37 cellular contexts compared by ENCODE assay signal in the genomic region with DNA sequence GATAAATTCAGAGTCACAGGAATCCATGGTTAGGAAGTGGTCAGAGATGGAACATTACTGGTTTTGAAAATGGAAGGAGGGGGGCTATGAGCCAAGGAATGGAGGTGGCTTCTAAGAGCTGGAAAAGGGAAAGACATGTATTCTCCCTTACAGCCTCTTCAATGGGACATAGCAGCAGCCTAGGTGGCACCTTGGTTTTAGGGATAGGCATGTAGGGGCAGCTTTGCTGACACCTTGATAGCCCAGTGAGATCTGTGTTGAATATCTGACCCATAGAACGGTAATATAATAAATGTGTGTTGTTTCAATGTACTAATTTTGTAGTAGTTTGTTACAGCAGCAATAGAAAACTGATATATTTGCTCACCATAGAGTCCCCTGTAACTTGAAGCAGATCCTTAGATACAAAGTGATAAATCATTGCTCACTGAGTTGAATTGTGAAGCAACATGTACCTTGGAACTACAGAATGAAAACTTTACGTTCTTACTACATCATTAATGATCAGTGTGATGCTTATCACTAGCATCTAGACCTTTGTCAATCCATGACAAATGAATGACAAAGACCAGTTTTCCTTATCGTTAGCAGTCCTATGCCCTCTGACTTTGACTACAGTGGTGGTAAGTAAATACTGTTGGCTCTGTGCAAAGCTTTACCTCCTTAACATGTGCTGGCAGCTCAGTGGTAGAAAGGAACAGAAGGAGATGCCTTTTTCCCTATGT.
"Had no signal": no experiment of that assay in that cellular context is flagged by ENCODE, and none has a peak within 500 bp of the region (broad histone marks: within the 10 kb centered on the region; RNA-seq: fewer than 3 reads in every experiment).

No MANE protein-coding gene starts in this region.

- H3K27ac ChIP-seq: adrenal gland, body of pancreas, breast epithelium, WERI-Rb-1 had no signal

- H3K27me3 ChIP-seq: adrenal gland, body of pancreas, breast epithelium, MG63, Peyer's patch had no signal

- H3K4me1 ChIP-seq: adrenal gland, body of pancreas, breast epithelium had no signal

- H3K36me3 ChIP-seq: adrenal gland, breast epithelium, MG63, Peyer's patch, WERI-Rb-1 had no signal

- H3K4me3 ChIP-seq: adrenal gland, body of pancreas, breast epithelium, K562, MG63, Peyer's patch had no signal

- DNase-seq: activated CD4-positive, alpha-beta T cell treated with anti-CD3 and anti-CD28 coated beads, Interleukin-2, amount 10 ng/mL, durations not matched to agents 7 days and 5 days; activated CD4-positive, alpha-beta T cell treated with anti-CD3 and anti-CD28 coated beads, Interleukin-2, amount 50 U/mL, for 48 hours; activated CD4-positive, CD25-positive, alpha-beta regulatory T cell; activated CD8-positive, alpha-beta T cell treated with anti-CD3 and anti-CD28 coated beads, Interleukin-2, amount 10 ng/mL, durations not matched to agents 7 days and 5 days; activated gamma-delta T cell; activated naive CD4-positive, alpha-beta T cell treated with Interleukin-2 at 50 U/mL for 16 hours; activated T-cell treated with anti-CD3 and anti-CD28 coated beads, Interleukin-2, amount 50 U/mL, for 24 hours; adrenal gland; body of pancreas; central memory CD4-positive, alpha-beta T cell; Karpas-422; MG63; NCI-H1048; NCI-H1105 treated with DMSO at 0.1 percent for 48 hours; NCI-H1436; NCI-H1694; NCI-H1930; NCI-H2081 treated with DMSO at 0.1 percent for 48 hours; NCI-H226; NCI-H446 treated with DMSO at 0.1 percent for 48 hours; NCI-H524; NCI-H69; Peyer's patch; RPMI8226; SIG-M5; SW 1271; T-helper 1 cell; T-helper 2 cell; T1000; WERI-Rb-1 had no signal

- ATAC-seq: activated CD8-positive, alpha-beta T cell treated with anti-CD3 and anti-CD28 coated beads, Interleukin-2, amount 10 ng/mL, durations not matched to agents 7 days and 5 days; activated naive CD4-positive, alpha-beta T cell treated with anti-CD3 and anti-CD28 coated beads, Interleukin-2, amount 50 U/mL, for 72 hours; body of pancreas; K562; Right ventricle myocardium inferior; SK-N-SH treated with all-trans-retinoic acid at 6 μM for 48 hours had no signal

- H3K9me3 ChIP-seq: body of pancreas, breast epithelium, MG63, Peyer's patch had no signal

- H3K4me3 Mint-ChIP-seq: activated CD4-positive, alpha-beta T cell treated with anti-CD3 and anti-CD28 coated beads, Interleukin-2, amount 10 ng/mL, durations not matched to agents 7 days and 5 days; activated CD8-positive, alpha-beta T cell treated with anti-CD3 and anti-CD28 coated beads, Interleukin-2, amount 10 ng/mL, durations not matched to agents 7 days and 5 days; activated T-cell treated with anti-CD3 and anti-CD28 coated beads, Interleukin-2, amount 50 U/mL, for 24 hours had no signal

- H3K9me3 Mint-ChIP-seq: activated CD4-positive, alpha-beta T cell treated with anti-CD3 and anti-CD28 coated beads, Interleukin-2, amount 10 ng/mL, durations not matched to agents 7 days and 5 days; activated T-cell treated with anti-CD3 and anti-CD28 coated beads, Interleukin-2, amount 50 U/mL, for 24 hours; activated T-helper 2 cell treated with anti-CD3 and anti-CD28 coated beads, Interferon-gamma antibody, Interleukin-2, Interleukin-4, amounts not matched to agents 10 μg/mL and 5 μg/mL and 100 μg/mL, durations not matched to agents 14 hours and 24 hours and 36 hours had no signal

- H3K4me1 Mint-ChIP-seq: activated CD4-positive, alpha-beta T cell treated with anti-CD3 and anti-CD28 coated beads, Interleukin-2, amount 10 ng/mL, durations not matched to agents 7 days and 5 days had no signal

- FAIRE-seq: astrocyte, K562 had no signal

- H3K36me3 Mint-ChIP-seq: activated naive CD4-positive, alpha-beta T cell treated with anti-CD3 and anti-CD28 coated beads, Interleukin-2, amount 50 U/mL, for 72 hours had no signal

- H3K27ac Mint-ChIP-seq: activated CD4-positive, alpha-beta T cell treated with anti-CD3 and anti-CD28 coated beads, Interleukin-2, amount 10 ng/mL, durations not matched to agents 7 days and 5 days; activated CD8-positive, alpha-beta T cell treated with anti-CD3 and anti-CD28 coated beads, Interleukin-2, amount 10 ng/mL, durations not matched to agents 7 days and 5 days; activated naive CD4-positive, alpha-beta T cell treated with anti-CD3 and anti-CD28 coated beads, Interleukin-2, amount 50 U/mL, for 72 hours; activated T-cell treated with anti-CD3 and anti-CD28 coated beads, Interleukin-2, amount 50 U/mL, for 24 hours; activated T-helper 2 cell treated with anti-CD3 and anti-CD28 coated beads, Interferon-gamma antibody, Interleukin-2, Interleukin-4, amounts not matched to agents 10 μg/mL and 5 μg/mL and 100 μg/mL, durations not matched to agents 14 hours and 24 hours and 36 hours had no signal
